ENCODE assay signal across 28 cellular contexts in the genomic region with DNA sequence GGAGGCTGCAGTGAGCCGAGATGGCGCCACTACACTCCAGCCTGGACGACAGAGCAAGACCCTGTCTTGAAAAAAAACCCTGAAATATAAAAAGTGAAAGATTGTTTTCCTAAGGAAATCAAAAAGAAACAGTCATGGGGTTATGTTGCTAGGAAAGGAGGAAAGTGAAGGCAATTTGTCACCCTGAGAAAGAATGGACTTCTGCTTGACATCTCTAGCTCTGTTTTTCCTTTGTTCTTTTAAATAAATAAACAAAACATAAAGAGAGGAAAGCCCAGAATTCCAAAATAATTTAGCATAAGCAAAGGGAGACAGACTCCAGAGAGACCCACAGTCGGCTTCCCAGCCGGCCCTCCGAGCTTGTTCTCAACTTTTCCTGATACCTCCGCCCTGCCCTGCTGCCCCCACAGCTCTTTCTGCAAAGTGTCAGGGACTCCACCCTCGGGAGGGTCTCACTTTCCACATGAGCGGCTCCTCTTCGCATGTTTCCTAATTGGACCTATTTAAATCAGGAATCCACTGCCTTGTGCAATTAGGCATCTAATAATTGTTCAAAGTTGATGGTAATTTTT. TPM values are rescaled to one million over a fixed set of nuclear protein-coding genes. Genes with fewer than 3 reads are reported as not detected.
DNase-seq lines count a peak whose midpoint lies in the region; ATAC-seq, FAIRE-seq and TF ChIP-seq lines count a peak whose summit lies in the region.
"Had no signal": no experiment of that assay in that cellular context is flagged by ENCODE, and none has a peak within 500 bp of the region (broad histone marks: within the 10 kb centered on the region; RNA-seq: fewer than 3 reads in every experiment).

No MANE protein-coding gene starts in this region.

- H3K4me2 ChIP-seq in endothelial cell of umbilical vein (ENCODE audit: insufficient read depth, low read length) (peak overlapping the region; percentile 18), osteoblast (ENCODE audit: insufficient read depth, low read length) (no peak overlapping the region)
- H3K4me2 ChIP-seq: A549; BLaER1 treated with 17β-estradiol and CSF1 and Interleukin-3, amounts not matched to agents 10 nM and 100 nM had no signal

- no peaks in the 10 kb centered on the region; the same call in 1 of the 2 replicates for H3K9me3 ChIP-seq in HAP-1
- H3K9me3 ChIP-seq in endothelial cell of umbilical vein (replicated peaks; ENCODE audit: control insufficient read depth, insufficient read depth, low read length), result no peaks in the 10 kb centered on the region
- no peaks in the 10 kb centered on the region for H3K9me3 ChIP-seq in osteoblast (ENCODE audit: low read depth, low read length)
- H3K9me3 ChIP-seq in spleen, result no peaks in the 10 kb centered on the region

- peaks cover 28% of the 10 kb centered on the region for H3K4me1 ChIP-seq in HAP-1
- H3K4me1 ChIP-seq in endothelial cell of umbilical vein (ENCODE audit: control insufficient read depth, extremely low read depth, insufficient read depth, low read length), result peaks cover 23% of the 10 kb centered on the region
- H3K4me1 ChIP-seq in osteoblast (ENCODE audit: insufficient read depth, low read length), result no peaks in the 10 kb centered on the region
- H3K4me1 ChIP-seq in spleen, result no peaks in the 10 kb centered on the region
- H3K4me1 ChIP-seq: A549 had no signal

- no peak overlapping the region for H3K4me3 Mint-ChIP-seq in stimulated activated memory B cell treated with anti-CD40 and anti-IgM and Interleukin-4, amounts not matched to agents 10 μg/mL and 1 μg/mL and 100 μg/mL, for 72 hours
- H3K4me3 Mint-ChIP-seq: B cell; CD14-positive monocyte; CD4-positive, alpha-beta memory T cell; CD4-positive, CD25-positive, alpha-beta regulatory T cell; CD8-positive, alpha-beta memory T cell had no signal

- H3K27ac ChIP-seq in endothelial cell of umbilical vein (ENCODE audit: insufficient read depth, low read depth, low read length), result peak overlapping the region; percentile 48
- H3K27ac ChIP-seq in osteoblast (ENCODE audit: low read depth, low read length), result no peak overlapping the region
- H3K27ac ChIP-seq in spleen, result no peak overlapping the region
- H3K27ac ChIP-seq: 22Rv1; A549; BLaER1 treated with 17β-estradiol and CSF1 and Interleukin-3, amounts not matched to agents 10 nM and 100 nM had no signal

- no peak for ATAC-seq in HG02610 (IDR thresholded peaks at IDR 0.05; ENCODE audit: unreplicated experiment)
- no peak for ATAC-seq in stimulated activated memory B cell treated with anti-CD40 and anti-IgM and Interleukin-4, amounts not matched to agents 10 μg/mL and 1 μg/mL and 100 μg/mL, for 72 hours
- ATAC-seq: A549, GM12878 had no signal

- no peak overlapping the region for H3K4me3 ChIP-seq in HAP-1
- H3K4me3 ChIP-seq in endothelial cell of umbilical vein (replicated peaks in 1 of 3; ENCODE audit: insufficient read depth in 1 of 3, low read depth in 1 of 3, low read length in 3 of 3), result peak overlapping the region in 1 of 3 experiments; percentile 21
- H3K4me3 ChIP-seq in osteoblast (ENCODE audit: insufficient read depth, low read length), result no peak overlapping the region
- H3K4me3 ChIP-seq in spleen, result no peak overlapping the region
- H3K4me3 ChIP-seq: A549; BLaER1 treated with 17β-estradiol and CSF1 and Interleukin-3, amounts not matched to agents 10 nM and 100 nM; GM12878 had no signal

- H3K36me3 ChIP-seq in HAP-1 (replicated peaks) (no peaks in the 10 kb centered on the region), endothelial cell of umbilical vein (ENCODE audit: control insufficient read depth in 2 of 2, extremely low read depth in 1 of 2, insufficient read depth in 2 of 2, low read length in 2 of 2) (no peaks in the 10 kb centered on the region), osteoblast (ENCODE audit: insufficient read depth, low read length) (no peaks in the 10 kb centered on the region), spleen (no peaks in the 10 kb centered on the region)
- H3K36me3 ChIP-seq: BLaER1 treated with 17β-estradiol and CSF1 and Interleukin-3, amounts not matched to agents 10 nM and 100 nM had no signal

- peak; percentile 83 for FAIRE-seq in endothelial cell of umbilical vein (lab: Jason Lieb, UNC)
- FAIRE-seq: A549, GM12878, GM12892, GM18507 had no signal

- WGBS in spleen, 5 donors, result 77 to 89% (median 87%) methylated on average over 10 of the region's 10 CpGs

- no peaks in the 10 kb centered on the region for H3K27me3 ChIP-seq in HAP-1 (ENCODE audit: low read depth)
- no peaks in the 10 kb centered on the region for H3K27me3 ChIP-seq in endothelial cell of umbilical vein (ENCODE audit: control insufficient read depth in 2 of 2, insufficient read depth in 2 of 2, low read length in 2 of 2)
- peaks cover 3% of the 10 kb centered on the region for H3K27me3 ChIP-seq in osteoblast (ENCODE audit: insufficient read depth, low read length)
- no peaks in the 10 kb centered on the region for H3K27me3 ChIP-seq in spleen (replicated peaks in 1 of 7)
- H3K27me3 ChIP-seq: BLaER1 treated with 17β-estradiol and CSF1 and Interleukin-3, amounts not matched to agents 10 nM and 100 nM had no signal

- in situ Hi-C loops in HAP-1 (cut with MboI; ENCODE audit: low sequenced_read_pairs), result no loop called here

- H3K9me3 Mint-ChIP-seq in stimulated activated memory B cell treated with anti-CD40 and anti-IgM and Interleukin-4, amounts not matched to agents 10 μg/mL and 1 μg/mL and 100 μg/mL, for 72 hours, result no peaks in the 10 kb centered on the region
- H3K9me3 Mint-ChIP-seq: CD14-positive monocyte; CD4-positive, alpha-beta memory T cell; CD8-positive, alpha-beta memory T cell had no signal

- DNase-seq in HAP-1 (ENCODE audit: low spot score in 2 of 2), result peak; percentile 4 to 30
- peak; percentile 90 for DNase-seq in endothelial cell of umbilical vein (ENCODE audit: low read depth, low spot score)
- DNase-seq in osteoblast (ENCODE audit: insufficient read length, low spot score, missing footprints), result peak; percentile 64
- peak; percentile 43 for DNase-seq in pulmonary artery endothelial cell (ENCODE audit: low read depth, low spot score)
- DNase-seq in spleen, result no peak
- no peak for DNase-seq in NCI-H1417 treated with DMSO at 0.1 percent for 48 hours (lab: John Stamatoyannopoulos, UW)
- DNase-seq: AML-193; CD4-positive, alpha-beta memory T cell; CD4-positive, CD25-positive, alpha-beta regulatory T cell; CD8-positive, alpha-beta memory T cell; COR-L47; DMS 273 treated with DMSO at 0.1 percent for 48 hours; DMS153; DMS53; DMS79; DND-41; EL; GDM1 had no signal

- no peaks in the 10 kb centered on the region for H3K36me3 Mint-ChIP-seq in stimulated activated memory B cell treated with anti-CD40 and anti-IgM and Interleukin-4, amounts not matched to agents 10 μg/mL and 1 μg/mL and 100 μg/mL, for 72 hours
- H3K36me3 Mint-ChIP-seq: CD14-positive monocyte; CD4-positive, alpha-beta memory T cell; CD4-positive, CD25-positive, alpha-beta regulatory T cell; CD8-positive, alpha-beta memory T cell had no signal

- CTCF ChIA-PET in endothelial cell of umbilical vein (lab: Charles Lee), result interaction anchor here (0.7 to 1.8 kb wide), 8 partner anchors 11 to 692 kb away, joined by 3 to 8 read pairs (median 4); a partner anchor contains a TSS

- POLR2A ChIA-PET in endothelial cell of umbilical vein (lab: Charles Lee), result no interaction called here

- no peak overlapping the region for H3K27ac Mint-ChIP-seq in stimulated activated memory B cell treated with anti-CD40 and anti-IgM and Interleukin-4, amounts not matched to agents 10 μg/mL and 1 μg/mL and 100 μg/mL, for 72 hours
- H3K27ac Mint-ChIP-seq: B cell; CD4-positive, alpha-beta memory T cell; CD4-positive, CD25-positive, alpha-beta regulatory T cell; CD8-positive, alpha-beta memory T cell had no signal

- no peaks in the 10 kb centered on the region for H4K20me1 ChIP-seq in endothelial cell of umbilical vein (replicated peaks; ENCODE audit: control insufficient read depth, extremely low read depth, insufficient read depth, low read length)
- H4K20me1 ChIP-seq in osteoblast (ENCODE audit: insufficient read depth, low read length), result no peaks in the 10 kb centered on the region
- H4K20me1 ChIP-seq: BLaER1 treated with 17β-estradiol and CSF1 and Interleukin-3, amounts not matched to agents 10 nM and 100 nM had no signal

- H3K79me2 ChIP-seq in endothelial cell of umbilical vein (ENCODE audit: control insufficient read depth, insufficient read depth, low read length) (no peaks in the 10 kb centered on the region), osteoblast (ENCODE audit: insufficient read depth, low read length) (no peaks in the 10 kb centered on the region)

- H2AFZ ChIP-seq in endothelial cell of umbilical vein (ENCODE audit: low read depth, low read length) (peak overlapping the region; percentile 46), osteoblast (ENCODE audit: low read length) (no peak overlapping the region)

- H3K4me1 Mint-ChIP-seq in stimulated activated memory B cell treated with anti-CD40 and anti-IgM and Interleukin-4, amounts not matched to agents 10 μg/mL and 1 μg/mL and 100 μg/mL, for 72 hours, result no peaks in the 10 kb centered on the region
- H3K4me1 Mint-ChIP-seq: B cell; CD14-positive monocyte; CD4-positive, alpha-beta memory T cell; CD4-positive, CD25-positive, alpha-beta regulatory T cell; CD8-positive, alpha-beta memory T cell had no signal

- intact Hi-C loops in endothelial cell of umbilical vein (cut with micrococcal nuclease), result no loop called here
- intact Hi-C loops in spleen (cut with DNase I; ENCODE audit: low total_unique reads), result no loop called here

- TF ChIP-seq CTCF in endothelial cell of umbilical vein (IDR thresholded peaks at IDR 0.05; ENCODE audit: extremely low read depth in 1 of 2, insufficient read depth in 1 of 2, low read depth in 1 of 2, low read length in 2 of 2), result no peak
- no peak for TF ChIP-seq CTCF in osteoblast (IDR thresholded peaks at IDR 0.05; ENCODE audit: extremely low read depth, low read depth, low read length)
- TF ChIP-seq CTCF in spleen (IDR thresholded peaks at IDR 0.05 in 8 of 11, conservative IDR thresholded peaks at IDR 0.05 in 3 of 11), result no peak

- no peaks in the 10 kb centered on the region for H3K9me1 ChIP-seq in endothelial cell of umbilical vein (replicated peaks; ENCODE audit: control insufficient read depth, extremely low read depth, insufficient read depth, low read length)

- H3K9ac ChIP-seq in endothelial cell of umbilical vein (replicated peaks; ENCODE audit: extremely low read depth, insufficient read depth, low read length), result peak overlapping the region; percentile 32
- H3K9ac ChIP-seq: BLaER1 treated with 17β-estradiol and CSF1 and Interleukin-3, amounts not matched to agents 10 nM and 100 nM had no signal

- dilution Hi-C loops in endothelial cell of umbilical vein (cut with MboI; ENCODE audit: extremely low pct_ligation_motif_present, low sequenced_read_pairs), result no loop called here

- peak; percentile 59 for TF ChIP-seq POLR2A in endothelial cell of umbilical vein (IDR thresholded peaks at IDR 0.05; ENCODE audit: low read depth, low read length)
- TF ChIP-seq POLR2A in spleen (IDR thresholded peaks at IDR 0.05), result no peak

- BruUV-seq in endothelial cell of umbilical vein (replicated peaks; lab: Mats Ljungman, UMichigan), result no TSS peak

- H3K27me3 Mint-ChIP-seq in stimulated activated memory B cell treated with anti-CD40 and anti-IgM and Interleukin-4, amounts not matched to agents 10 μg/mL and 1 μg/mL and 100 μg/mL, for 72 hours, result no peaks in the 10 kb centered on the region

RNA-seq across cellular contexts. Expression of a gene that starts 49.8 kb away (rescaled TPM):
- total RNA-seq in endothelial cell of umbilical vein, result 71.4 and 80.7 TPM in 2 replicates
- polyA plus RNA-seq in endothelial cell of umbilical vein, result 59.5 and 73.6 TPM in 2 replicates
- 71.1 and 74.6 TPM in 2 replicates for polyA plus RNA-seq in endothelial cell of umbilical vein (2011; cell fraction: cytosol; rRNA removed)
- polyA plus RNA-seq in endothelial cell of umbilical vein (2011; cell fraction: nucleus; rRNA removed), result 52.2 and 68.1 TPM in 2 replicates
- 73.1 and 81.2 TPM in 2 replicates for polyA plus RNA-seq in endothelial cell of umbilical vein (2012)
- polyA minus RNA-seq in endothelial cell of umbilical vein, result 29.7 and 32.0 TPM in 2 replicates
- polyA minus RNA-seq in endothelial cell of umbilical vein (2011; cell fraction: cytosol; rRNA and poly(A)+ RNA removed), result 22.6 TPM
- polyA minus RNA-seq in endothelial cell of umbilical vein (2011; cell fraction: nucleus; rRNA and poly(A)+ RNA removed), result 25.5 and 52.7 TPM in 2 replicates
- total RNA-seq in osteoblast, result 91.2 and 98.4 TPM in 2 replicates
- 144 and 184 TPM in 2 replicates for total RNA-seq in pulmonary artery endothelial cell
- 10 to 100 TPM; 26.9 to 67.9 (median 32.8) TPM for total RNA-seq in spleen
- 10 to 100 TPM; 21.3 to 30.6 (median 29.6) TPM for polyA plus RNA-seq in spleen

Comparison
In these comparisons a context has a peak if more than half of its experiments do, and no peak if none do; other contexts are left out.
1. DNase-seq: peak in HAP-1 (2 of 2), endothelial cell of umbilical vein (single experiment), osteoblast (single experiment) and pulmonary artery endothelial cell (single experiment); none in spleen (single experiment) and NCI-H1417 treated with DMSO at 0.1 percent for 48 hours (single experiment).